9 cellular contexts compared by ENCODE assay signal in genomic region chr7:101099969-101100781, GRCh38. TPM values are rescaled to one million over a fixed set of nuclear protein-coding genes. Genes with fewer than 3 reads are reported as not detected.
A peak's percentile ranks its signal among the peaks of the same experiment; 100 is the strongest.
DNase-seq lines count a peak whose midpoint lies in the region; ATAC-seq, FAIRE-seq and TF ChIP-seq lines count a peak whose summit lies in the region.
"Had no signal": no experiment of that assay in that cellular context is flagged by ENCODE, and none has a peak within 500 bp of the region (broad histone marks: within the 10 kb centered on the region; RNA-seq: fewer than 3 reads in every experiment).

No MANE protein-coding gene starts in this region.

- CTCF ChIA-PET in CD8-positive, alpha-beta T cell (lab: Charles Lee): interaction anchor here (0.9 to 1.2 kb wide), 2 partner anchors 23 to 44 kb away, joined by 3 to 4 read pairs; no protein-coding TSS in a partner anchor

- peak; percentile 46 for ATAC-seq in CD8-positive, alpha-beta T cell
- no peak for ATAC-seq in HG03469 (IDR thresholded peaks at IDR 0.05; ENCODE audit: unreplicated experiment)

- peak; percentile 86; the same call in 1 of the 2 replicates for TF ChIP-seq EP300 in Ishikawa (IDR thresholded peaks at IDR 0.05; ENCODE audit: borderline replicate concordance)

- H3K9me3 Mint-ChIP-seq in CD8-positive, alpha-beta T cell: no peaks in the 10 kb centered on the region
- H3K9me3 Mint-ChIP-seq: IgD-negative memory B cell had no signal

- no peaks in the 10 kb centered on the region for H3K36me3 Mint-ChIP-seq in CD8-positive, alpha-beta T cell

- H3K4me1 Mint-ChIP-seq in CD8-positive, alpha-beta T cell (ENCODE audit: low read depth): peaks cover 9% of the 10 kb centered on the region

- intact Hi-C loops in CD8-positive, alpha-beta T cell (cut with DNase I, micrococcal nuclease): no loop called here

- no peaks in the 10 kb centered on the region for H3K9me3 ChIP-seq in CD8-positive, alpha-beta T cell (ENCODE audit: low read length)

- H3K4me3 Mint-ChIP-seq in CD8-positive, alpha-beta T cell: no peak overlapping the region
- H3K4me3 Mint-ChIP-seq: IgD-negative memory B cell had no signal

- DNase-seq in CD8-positive, alpha-beta T cell: peak in 4 of 7 experiments; percentile 17 to 40 (median 27)
- DNase-seq in T1000 (lab: John Stamatoyannopoulos, UW) (peak; percentile 94), bronchial epithelial cell (ENCODE audit: low read depth) (peak; percentile 93), islet precursor cell (peak; percentile 99), NCI-H82 treated with DMSO at 0.1 percent for 48 hours (lab: John Stamatoyannopoulos, UW; ENCODE audit: unreplicated experiment) (no peak)
- peak; percentile 56 for DNase-seq in stimulated activated CD4-positive, alpha-beta T cell treated with anti-CD3 and anti-CD28 coated beads, Interleukin-12 subunit alpha, Interleukin-12 subunit beta, amount 100 ng/mL, for 4 hours

- no peaks in the 10 kb centered on the region for H3K4me1 ChIP-seq in CD8-positive, alpha-beta T cell (ENCODE audit: insufficient read depth, low read length)

- H3K4me3 ChIP-seq in CD8-positive, alpha-beta T cell (ENCODE audit: low read depth, low read length): no peak overlapping the region
- H3K4me3 ChIP-seq in bronchial epithelial cell (ENCODE audit: low read depth, low read length): no peak overlapping the region

- POLR2A ChIA-PET in CD8-positive, alpha-beta T cell (lab: Charles Lee): no interaction called here

- H3K27me3 ChIP-seq in CD8-positive, alpha-beta T cell (ENCODE audit: insufficient read depth, low read length): peaks cover 4% of the 10 kb centered on the region
- H3K27me3 ChIP-seq in bronchial epithelial cell (ENCODE audit: control insufficient read depth, insufficient read depth, low read length): no peaks in the 10 kb centered on the region

- H3K27me3 Mint-ChIP-seq in CD8-positive, alpha-beta T cell (ENCODE audit: low read depth): peaks cover 26% of the 10 kb centered on the region

- no peak overlapping the region for H3K27ac Mint-ChIP-seq in CD8-positive, alpha-beta T cell

- TF ChIP-seq CTCF in CD8-positive, alpha-beta T cell (IDR thresholded peaks at IDR 0.05): no peak
- no peak for TF ChIP-seq CTCF in bronchial epithelial cell (IDR thresholded peaks at IDR 0.05; ENCODE audit: insufficient read depth, low read length, severe bottlenecking)

- FAIRE-seq in bronchial epithelial cell (lab: Jason Lieb, UNC): no peak

- peak; percentile 22; the same call in 1 of the 2 replicates for TF ChIP-seq RAD21 in Ishikawa (IDR thresholded peaks at IDR 0.05; ENCODE audit: low read depth)

- no peaks in the 10 kb centered on the region for H3K36me3 ChIP-seq in CD8-positive, alpha-beta T cell (ENCODE audit: insufficient read depth, low read length)
- no peaks in the 10 kb centered on the region for H3K36me3 ChIP-seq in bronchial epithelial cell (ENCODE audit: control insufficient read depth, insufficient read depth, low read length)

- H3K27ac ChIP-seq in CD8-positive, alpha-beta T cell (ENCODE audit: low read depth, low read length): no peak overlapping the region

TF ChIP-seq in Ishikawa, 13 proteins besides CTCF, POLR2A, EP300 and RAD21:
- TF ChIP-seq NFIC (IDR thresholded peaks at IDR 0.05): peak; percentile 90
- peak; percentile 84 for TF ChIP-seq TEAD4 (IDR thresholded peaks at IDR 0.05)
- 0 out of 2 replicates have a peak, but pooled peaks have one; percentile 16 for TF ChIP-seq CEBPB (IDR thresholded peaks at IDR 0.05)
- TF ChIP-seq REST (IDR thresholded peaks at IDR 0.05; ENCODE audit: low read depth): no peak
- no peak for TF ChIP-seq FOXM1 (IDR thresholded peaks at IDR 0.05; ENCODE audit: borderline replicate concordance, low read depth)
- no peak for TF ChIP-seq CREB1 (IDR thresholded peaks at IDR 0.05; ENCODE audit: low read depth)
- TF ChIP-seq, protein P1, sequence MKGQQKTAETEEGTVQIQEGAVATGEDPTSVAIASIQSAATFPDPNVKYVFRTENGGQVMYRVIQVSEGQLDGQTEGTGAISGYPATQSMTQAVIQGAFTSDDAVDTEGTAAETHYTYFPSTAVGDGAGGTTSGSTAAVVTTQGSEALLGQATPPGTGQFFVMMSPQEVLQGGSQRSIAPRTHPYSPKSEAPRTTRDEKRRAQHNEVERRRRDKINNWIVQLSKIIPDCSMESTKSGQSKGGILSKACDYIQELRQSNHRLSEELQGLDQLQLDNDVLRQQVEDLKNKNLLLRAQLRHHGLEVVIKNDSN (IDR thresholded peaks at IDR 0.05): no peak
- TF ChIP-seq TAF1 (IDR thresholded peaks at IDR 0.05; ENCODE audit: low read depth): no peak
- TF ChIP-seq ZBTB7A (IDR thresholded peaks at IDR 0.05; ENCODE audit: low read depth): no peak
- TF ChIP-seq TCF12 (IDR thresholded peaks at IDR 0.05; ENCODE audit: low read depth): peak; percentile 85
- TF ChIP-seq EGR1 (IDR thresholded peaks at IDR 0.05): no peak
- TF ChIP-seq, protein P2, sequence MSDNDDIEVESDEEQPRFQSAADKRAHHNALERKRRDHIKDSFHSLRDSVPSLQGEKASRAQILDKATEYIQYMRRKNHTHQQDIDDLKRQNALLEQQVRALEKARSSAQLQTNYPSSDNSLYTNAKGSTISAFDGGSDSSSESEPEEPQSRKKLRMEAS (IDR thresholded peaks at IDR 0.05): peak; percentile 68; the same call in 1 of the 2 replicates
- 0 out of 2 replicates have a peak, but pooled peaks have one; percentile 59 for TF ChIP-seq YY1 (IDR thresholded peaks at IDR 0.05; ENCODE audit: low read depth)

RNA-seq across cellular contexts. Expression of gene TRIM56, which starts 14.9 kb away (rescaled TPM):
- total RNA-seq in CD8-positive, alpha-beta T cell: 10 to 100 TPM; 24.0 to 26.0 TPM
- total RNA-seq in bronchial epithelial cell: 6.6 and 12.5 TPM in 2 replicates

RNA-seq across cellular contexts. Expression of gene SERPINE1, which starts 26.7 kb away (rescaled TPM):
- under 1 TPM; 0.14 to 0.24 TPM for total RNA-seq in CD8-positive, alpha-beta T cell
- 20.6 and 54.2 TPM in 2 replicates for total RNA-seq in bronchial epithelial cell

RNA-seq across cellular contexts. Expression of gene AP1S1, which starts 54.1 kb away (rescaled TPM):
- 1 to 10 TPM; 2.1 to 2.2 TPM for total RNA-seq in CD8-positive, alpha-beta T cell
- 176 and 192 TPM in 2 replicates for total RNA-seq in bronchial epithelial cell

Comparison
In these comparisons a context has a peak if more than half of its experiments do, and no peak if none do; other contexts are left out.
1. RNA of gene SERPINE1, which starts 26.7 kb away (total RNA-seq): 20.6 to 54.2 TPM in bronchial epithelial cell; 0.14 to 0.24 TPM in CD8-positive, alpha-beta T cell; every median in the first group is over 10 times any median in the second.
2. RNA of gene AP1S1, which starts 54.1 kb away (total RNA-seq): 176 to 192 TPM in bronchial epithelial cell; 2.1 to 2.2 TPM in CD8-positive, alpha-beta T cell; every median in the first group is over 10 times any median in the second.